In the genomic region with DNA sequence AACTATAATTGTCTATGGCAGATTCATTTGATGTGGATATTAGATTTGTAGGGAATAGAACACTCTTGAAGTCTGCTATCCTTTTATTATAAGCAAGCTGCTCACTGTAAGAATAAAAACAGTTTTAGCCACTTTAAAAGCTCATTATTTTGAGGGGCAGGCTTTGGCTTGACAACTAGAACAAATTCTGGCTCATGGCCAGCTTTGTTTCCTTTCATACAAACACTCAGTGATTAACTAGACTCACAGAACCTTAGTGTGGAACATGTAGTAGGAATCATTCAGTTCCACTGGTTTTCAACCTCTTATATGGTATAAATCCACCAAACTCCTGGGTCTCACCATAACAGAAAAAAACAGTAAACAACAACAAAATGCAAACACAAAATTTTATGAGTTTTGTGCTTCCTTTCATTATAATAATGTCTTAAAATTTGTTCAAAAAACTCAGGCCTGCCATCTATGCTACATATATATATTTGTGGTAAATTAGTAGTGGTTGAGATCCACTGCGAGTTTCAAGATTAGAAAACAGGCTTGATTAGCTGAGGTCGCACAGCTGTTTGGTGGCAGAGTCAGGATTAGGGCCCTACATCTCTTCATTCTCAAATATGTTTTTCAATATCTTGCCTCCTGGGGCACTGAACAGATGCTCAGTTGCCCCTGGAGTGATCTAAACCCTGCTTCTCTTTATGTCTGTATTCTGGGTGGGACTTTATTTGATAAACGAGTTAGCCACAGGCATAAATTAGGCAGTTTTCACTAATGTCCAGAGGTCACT, we compare ENCODE assay signal across 1 cellular context.
TF ChIP-seq lines count a peak whose summit lies in the region.

No MANE protein-coding gene starts in this region.

TF ChIP-seq in SK-N-SH, 30 proteins besides CTCF, POLR2A, EP300 and RAD21 (continued from another document):
- TF ChIP-seq RXRA (IDR thresholded peaks at IDR 0.05; ENCODE audit: borderline replicate concordance, low read depth), result no peak
- TF ChIP-seq RCOR1 (IDR thresholded peaks at IDR 0.05; ENCODE audit: low read length), result no peak
- no peak for TF ChIP-seq FOXM1 (IDR thresholded peaks at IDR 0.05; ENCODE audit: low read depth)
- no peak for TF ChIP-seq MEF2A (IDR thresholded peaks at IDR 0.05; ENCODE audit: borderline replicate concordance, low read depth)
